9 cellular contexts compared by ENCODE assay signal in the genomic region with DNA sequence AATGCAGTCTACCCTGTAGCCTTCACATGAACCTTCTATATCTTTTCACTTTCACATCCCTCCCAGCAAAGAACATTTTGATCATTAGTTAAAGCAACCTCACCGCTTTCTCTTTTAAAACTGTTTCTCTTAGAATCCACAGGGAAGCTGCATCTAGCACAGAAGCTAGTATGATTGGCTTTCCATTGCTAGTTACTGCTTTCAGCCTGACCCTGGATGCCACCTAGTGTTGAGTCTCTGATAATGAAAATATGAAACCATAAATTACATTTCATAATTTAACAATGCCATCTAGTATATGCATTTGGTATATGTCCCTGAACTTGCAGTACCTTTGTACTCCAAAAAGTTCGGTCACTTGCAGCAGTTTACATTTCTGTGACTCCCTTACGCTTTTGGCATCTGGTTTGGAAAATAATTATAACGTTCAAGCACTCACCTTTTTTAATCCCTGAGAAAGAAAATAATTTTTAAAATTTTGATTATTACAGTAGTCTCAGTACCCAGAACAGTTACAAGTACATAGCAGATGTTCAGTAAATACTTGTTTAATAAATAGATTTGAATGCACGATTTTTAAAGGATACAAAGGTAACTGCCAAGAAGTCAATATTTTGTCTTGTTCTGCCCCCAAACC. TPM values are rescaled to one million over a fixed set of nuclear protein-coding genes. Genes with fewer than 3 reads are reported as not detected.
A peak's percentile ranks its signal among the peaks of the same experiment; 100 is the strongest.
DNase-seq lines count a peak whose midpoint lies in the region; ATAC-seq and TF ChIP-seq lines count a peak whose summit lies in the region.
"Had no signal": no experiment of that assay in that cellular context is flagged by ENCODE, and none has a peak within 500 bp of the region (broad histone marks: within the 10 kb centered on the region; RNA-seq: fewer than 3 reads in every experiment).

No MANE protein-coding gene starts in this region.

- peak; percentile 70 for ATAC-seq in GM19467 (IDR thresholded peaks at IDR 0.05; ENCODE audit: unreplicated experiment)
- ATAC-seq in HG03442 (IDR thresholded peaks at IDR 0.05; ENCODE audit: unreplicated experiment): peak; percentile 90
- ATAC-seq in body of pancreas: peak; percentile 75
- ATAC-seq in stimulated activated naive CD8-positive, alpha-beta T cell treated with anti-CD3 and anti-CD28 coated beads, Interleukin-15, amount 100 ng/mL, for 72 hours: peak; percentile 71

- H3K4me1 ChIP-seq in OCI-LY7 (ENCODE audit: insufficient read depth, low read length, poor library complexity, severe bottlenecking) (no peaks in the 10 kb centered on the region), body of pancreas (peaks cover 4% of the 10 kb centered on the region)

- H3K79me2 ChIP-seq in OCI-LY7 (ENCODE audit: insufficient read depth, low read depth, low read length): no peaks in the 10 kb centered on the region

- H3K27ac Mint-ChIP-seq in stimulated activated naive CD8-positive, alpha-beta T cell treated with anti-CD3 and anti-CD28 coated beads, Interleukin-15, amount 100 ng/mL, for 72 hours: no peak overlapping the region
- H3K27ac Mint-ChIP-seq: dendritic cell treated with granulocyte-macrophage colony-stimulating factor and Interleukin-4, amounts not matched to agents 40 ng/mL and 50 ng/mL, for 4 days had no signal

- no peak for TF ChIP-seq POLR2A in body of pancreas (IDR thresholded peaks at IDR 0.05)

- peaks cover 6% of the 10 kb centered on the region for H3K4me1 Mint-ChIP-seq in stimulated activated naive CD8-positive, alpha-beta T cell treated with anti-CD3 and anti-CD28 coated beads, Interleukin-15, amount 100 ng/mL, for 72 hours

- H3K9me3 ChIP-seq in OCI-LY7 (ENCODE audit: low read length): no peaks in the 10 kb centered on the region
- H3K9me3 ChIP-seq in body of pancreas: no peaks in the 10 kb centered on the region

- H3K27me3 ChIP-seq in body of pancreas: no peaks in the 10 kb centered on the region

- no peaks in the 10 kb centered on the region for H3K9me3 Mint-ChIP-seq in stimulated activated naive CD8-positive, alpha-beta T cell treated with anti-CD3 and anti-CD28 coated beads, Interleukin-15, amount 100 ng/mL, for 72 hours
- H3K9me3 Mint-ChIP-seq: dendritic cell treated with granulocyte-macrophage colony-stimulating factor and Interleukin-4, amounts not matched to agents 40 ng/mL and 50 ng/mL, for 4 days had no signal

- no TSS peak for BruUV-seq in OCI-LY7 (replicated peaks; lab: Mats Ljungman, UMichigan)

- H3K27me3 Mint-ChIP-seq in stimulated activated naive CD8-positive, alpha-beta T cell treated with anti-CD3 and anti-CD28 coated beads, Interleukin-15, amount 100 ng/mL, for 72 hours: no peaks in the 10 kb centered on the region
- H3K27me3 Mint-ChIP-seq: dendritic cell treated with granulocyte-macrophage colony-stimulating factor and Interleukin-4, amounts not matched to agents 40 ng/mL and 50 ng/mL, for 4 days had no signal

- peak; percentile 43 for DNase-seq in NCI-H748 (lab: John Stamatoyannopoulos, UW; ENCODE audit: unreplicated experiment)
- no peak for DNase-seq in NCI-H748 treated with DMSO at 0.1 percent for 48 hours (lab: John Stamatoyannopoulos, UW)
- peak; percentile 70 for DNase-seq in OCI-LY7 (ENCODE audit: low spot score)
- DNase-seq in body of pancreas: peak; percentile 18 to 57 (median 33)
- peak; percentile 19 for DNase-seq in iPS-NIHi7 (ENCODE audit: extremely low spot score)
- DNase-seq in stimulated activated naive CD8-positive, alpha-beta T cell treated with anti-CD3 and anti-CD28 coated beads, Interleukin-15, amount 100 ng/mL, for 72 hours: peak in 1 of 2 donors; percentile 21

- TF ChIP-seq CTCF in OCI-LY7 (conservative IDR thresholded peaks at IDR 0.05; ENCODE audit: low read length) (peak; percentile 94), body of pancreas (IDR thresholded peaks at IDR 0.05) (peak; percentile 36 to 89 (median 80))

- intact Hi-C loops in OCI-LY7 (cut with micrococcal nuclease; ENCODE audit: unreplicated experiment) (loop anchor here (1.0 to 10.0 kb wide), 3 partner anchors 41 to 243 kb away; no protein-coding TSS in a partner anchor), body of pancreas (cut with DNase I) (loop anchor here (5.0 kb wide), 1 partner anchor 114 kb away; no protein-coding TSS in a partner anchor)

- H2AFZ ChIP-seq in OCI-LY7 (ENCODE audit: low read length): no peak overlapping the region

- no peak overlapping the region for H3K4me3 ChIP-seq in OCI-LY7 (ENCODE audit: low read depth, low read length, poor library complexity, severe bottlenecking)
- H3K4me3 ChIP-seq in body of pancreas: no peak overlapping the region

- H4K20me1 ChIP-seq in OCI-LY7 (ENCODE audit: insufficient read depth, low read length): 0 out of 2 replicates have a peak, but pooled peaks cover 5% of the 10 kb centered on the region

- H3K4me2 ChIP-seq in OCI-LY7 (ENCODE audit: low read length): no peak overlapping the region

- H3K36me3 ChIP-seq in OCI-LY7 (ENCODE audit: insufficient read depth, low read length): peaks cover 58% of the 10 kb centered on the region; the same call in 1 of the 2 replicates
- H3K36me3 ChIP-seq in body of pancreas (replicated peaks in 1 of 2; ENCODE audit: insufficient read depth in 1 of 2, low read depth in 2 of 2): no peaks in the 10 kb centered on the region

- no peaks in the 10 kb centered on the region for H3K9me2 ChIP-seq in OCI-LY7 (ENCODE audit: insufficient read depth, low read length)

- CTCF ChIA-PET in OCI-LY7 (lab: Charles Lee; ENCODE audit: unreplicated experiment): interaction anchor here (0.6 to 2.8 kb wide), 2 partner anchors 113 to 129 kb away, joined by 3 to 12 read pairs; no protein-coding TSS in a partner anchor

- no peak overlapping the region for H3K4me3 Mint-ChIP-seq in stimulated activated naive CD8-positive, alpha-beta T cell treated with anti-CD3 and anti-CD28 coated beads, Interleukin-15, amount 100 ng/mL, for 72 hours
- H3K4me3 Mint-ChIP-seq: dendritic cell treated with granulocyte-macrophage colony-stimulating factor and Interleukin-4, amounts not matched to agents 40 ng/mL and 50 ng/mL, for 4 days had no signal

- WGBS in body of pancreas, 2 donors: 30 to 44% methylated on average over 5 of the region's 5 CpGs

- POLR2A ChIA-PET in OCI-LY7 (lab: Charles Lee): interaction anchor here (0.6 to 2.1 kb wide), 6 partner anchors 8 to 212 kb away, joined by 3 to 6 read pairs (median 4); no protein-coding TSS in a partner anchor

- H3K27ac ChIP-seq in OCI-LY7 (ENCODE audit: low read depth, low read length, poor library complexity, severe bottlenecking) (no peak overlapping the region), body of pancreas (no peak overlapping the region)

RNA-seq across cellular contexts. Expression of a gene that starts 22.7 kb away (rescaled TPM):
- 22.4 and 24.1 TPM in 2 replicates for total RNA-seq in OCI-LY7 (2014; rRNA removed; shearing (Covaris generic))
- total RNA-seq in OCI-LY7 (2022): 44.5 and 45.2 TPM in 2 replicates
- total RNA-seq in body of pancreas: 1 to 10 TPM; 3.0 to 8.3 TPM

RNA-seq across cellular contexts. Expression of a gene that starts 24.0 kb away (rescaled TPM):
- 4.5 and 5.6 TPM in 2 replicates for total RNA-seq in OCI-LY7 (2014; rRNA removed; shearing (Covaris generic))
- total RNA-seq in OCI-LY7 (2022) (9.5 and 10.0 TPM in 2 replicates), body of pancreas (1 to 10 TPM; 3.1 to 4.6 TPM)

RNA-seq across cellular contexts. Expression of a gene that starts 43.1 kb away (rescaled TPM):
- 4.8 and 6.8 TPM in 2 replicates for total RNA-seq in OCI-LY7 (2014; rRNA removed; shearing (Covaris generic))
- total RNA-seq in OCI-LY7 (2022) (10.0 and 10.5 TPM in 2 replicates), body of pancreas (1 to 10 TPM; 3.0 to 7.5 TPM)
